ENCODE assay signal across 1 cellular context in the genomic region with DNA sequence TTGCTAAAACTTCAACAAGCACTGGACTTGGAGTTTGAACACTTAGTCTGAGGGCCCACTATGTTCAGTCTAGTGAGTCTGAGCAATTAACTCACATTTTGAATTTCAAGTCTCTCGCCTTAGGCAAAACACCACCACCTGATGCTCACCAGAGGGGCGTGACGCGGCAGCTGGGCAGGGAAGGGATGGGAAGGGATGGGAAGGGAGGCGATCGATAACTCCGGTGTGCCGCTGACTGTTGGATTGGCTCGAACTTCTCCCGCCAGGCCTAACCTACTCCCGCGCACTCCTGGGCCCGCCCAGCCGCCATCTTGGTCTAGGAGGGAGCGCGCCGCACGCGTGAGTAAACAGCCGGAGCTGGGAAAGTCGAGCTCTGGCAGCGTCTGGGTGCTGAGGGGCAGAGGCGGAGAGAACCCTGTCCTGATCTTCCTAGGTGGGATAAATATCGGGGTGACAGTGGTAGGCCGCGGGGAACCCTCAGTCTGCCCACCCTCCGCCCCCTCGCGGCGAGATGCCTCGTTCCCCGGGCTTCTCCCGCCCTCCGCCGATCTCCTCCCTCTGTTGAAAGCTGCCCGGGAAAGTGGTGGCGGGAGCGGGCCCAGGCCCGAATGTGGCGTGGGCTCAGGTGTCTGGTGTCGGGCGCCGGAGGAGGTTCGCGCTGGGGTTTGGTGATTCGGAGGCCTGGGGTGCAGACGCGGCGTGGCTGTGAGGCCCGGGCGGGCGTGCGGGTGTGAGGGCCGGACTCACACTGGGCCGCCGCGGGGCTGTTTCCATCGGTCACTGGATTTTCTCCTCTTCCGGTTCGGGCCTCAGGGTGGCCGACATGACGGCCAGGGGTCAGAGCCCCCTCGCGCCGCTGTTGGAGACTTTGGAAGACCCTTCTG.
TF ChIP-seq lines count a peak whose summit lies in the region.

A gene with protein sequence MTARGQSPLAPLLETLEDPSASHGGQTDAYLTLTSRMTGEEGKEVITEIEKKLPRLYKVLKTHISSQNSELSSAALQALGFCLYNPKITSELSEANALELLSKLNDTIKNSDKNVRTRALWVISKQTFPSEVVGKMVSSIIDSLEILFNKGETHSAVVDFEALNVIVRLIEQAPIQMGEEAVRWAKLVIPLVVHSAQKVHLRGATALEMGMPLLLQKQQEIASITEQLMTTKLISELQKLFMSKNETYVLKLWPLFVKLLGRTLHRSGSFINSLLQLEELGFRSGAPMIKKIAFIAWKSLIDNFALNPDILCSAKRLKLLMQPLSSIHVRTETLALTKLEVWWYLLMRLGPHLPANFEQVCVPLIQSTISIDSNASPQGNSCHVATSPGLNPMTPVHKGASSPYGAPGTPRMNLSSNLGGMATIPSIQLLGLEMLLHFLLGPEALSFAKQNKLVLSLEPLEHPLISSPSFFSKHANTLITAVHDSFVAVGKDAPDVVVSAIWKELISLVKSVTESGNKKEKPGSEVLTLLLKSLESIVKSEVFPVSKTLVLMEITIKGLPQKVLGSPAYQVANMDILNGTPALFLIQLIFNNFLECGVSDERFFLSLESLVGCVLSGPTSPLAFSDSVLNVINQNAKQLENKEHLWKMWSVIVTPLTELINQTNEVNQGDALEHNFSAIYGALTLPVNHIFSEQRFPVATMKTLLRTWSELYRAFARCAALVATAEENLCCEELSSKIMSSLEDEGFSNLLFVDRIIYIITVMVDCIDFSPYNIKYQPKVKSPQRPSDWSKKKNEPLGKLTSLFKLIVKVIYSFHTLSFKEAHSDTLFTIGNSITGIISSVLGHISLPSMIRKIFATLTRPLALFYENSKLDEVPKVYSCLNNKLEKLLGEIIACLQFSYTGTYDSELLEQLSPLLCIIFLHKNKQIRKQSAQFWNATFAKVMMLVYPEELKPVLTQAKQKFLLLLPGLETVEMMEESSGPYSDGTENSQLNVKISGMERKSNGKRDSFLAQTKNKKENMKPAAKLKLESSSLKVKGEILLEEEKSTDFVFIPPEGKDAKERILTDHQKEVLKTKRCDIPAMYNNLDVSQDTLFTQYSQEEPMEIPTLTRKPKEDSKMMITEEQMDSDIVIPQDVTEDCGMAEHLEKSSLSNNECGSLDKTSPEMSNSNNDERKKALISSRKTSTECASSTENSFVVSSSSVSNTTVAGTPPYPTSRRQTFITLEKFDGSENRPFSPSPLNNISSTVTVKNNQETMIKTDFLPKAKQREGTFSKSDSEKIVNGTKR (N-terminal part only) (plus strand): TSS at position 302 of the 884 bp plus-strand sequence. CDS start 522 bp downstream, at position 824.

TF ChIP-seq in HepG2, 621 proteins besides CTCF, POLR2A, EP300 and RAD21 (continued from another document and continues in another):
- TF ChIP-seq, protein P1, sequence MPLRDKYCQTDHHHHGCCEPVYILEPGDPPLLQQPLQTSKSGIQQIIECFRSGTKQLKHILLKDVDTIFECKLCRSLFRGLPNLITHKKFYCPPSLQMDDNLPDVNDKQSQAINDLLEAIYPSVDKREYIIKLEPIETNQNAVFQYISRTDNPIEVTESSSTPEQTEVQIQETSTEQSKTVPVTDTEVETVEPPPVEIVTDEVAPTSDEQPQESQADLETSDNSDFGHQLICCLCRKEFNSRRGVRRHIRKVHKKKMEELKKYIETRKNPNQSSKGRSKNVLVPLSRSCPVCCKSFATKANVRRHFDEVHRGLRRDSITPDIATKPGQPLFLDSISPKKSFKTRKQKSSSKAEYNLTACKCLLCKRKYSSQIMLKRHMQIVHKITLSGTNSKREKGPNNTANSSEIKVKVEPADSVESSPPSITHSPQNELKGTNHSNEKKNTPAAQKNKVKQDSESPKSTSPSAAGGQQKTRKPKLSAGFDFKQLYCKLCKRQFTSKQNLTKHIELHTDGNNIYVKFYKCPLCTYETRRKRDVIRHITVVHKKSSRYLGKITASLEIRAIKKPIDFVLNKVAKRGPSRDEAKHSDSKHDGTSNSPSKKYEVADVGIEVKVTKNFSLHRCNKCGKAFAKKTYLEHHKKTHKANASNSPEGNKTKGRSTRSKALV (CRISPR knock-in tag; IDR thresholded peaks at IDR 0.05): no peak; the same call in 1 of the 2 replicates
- TF ChIP-seq, protein P2, sequence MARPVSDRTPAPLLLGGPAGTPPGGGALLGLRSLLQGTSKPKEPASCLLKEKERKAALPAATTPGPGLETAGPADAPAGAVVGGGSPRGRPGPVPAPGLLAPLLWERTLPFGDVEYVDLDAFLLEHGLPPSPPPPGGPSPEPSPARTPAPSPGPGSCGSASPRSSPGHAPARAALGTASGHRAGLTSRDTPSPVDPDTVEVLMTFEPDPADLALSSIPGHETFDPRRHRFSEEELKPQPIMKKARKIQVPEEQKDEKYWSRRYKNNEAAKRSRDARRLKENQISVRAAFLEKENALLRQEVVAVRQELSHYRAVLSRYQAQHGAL (CRISPR knock-in tag; IDR thresholded peaks at IDR 0.05; ENCODE audit: not compliant biosample characterization): peak; percentile 19
- TF ChIP-seq, protein P3, sequence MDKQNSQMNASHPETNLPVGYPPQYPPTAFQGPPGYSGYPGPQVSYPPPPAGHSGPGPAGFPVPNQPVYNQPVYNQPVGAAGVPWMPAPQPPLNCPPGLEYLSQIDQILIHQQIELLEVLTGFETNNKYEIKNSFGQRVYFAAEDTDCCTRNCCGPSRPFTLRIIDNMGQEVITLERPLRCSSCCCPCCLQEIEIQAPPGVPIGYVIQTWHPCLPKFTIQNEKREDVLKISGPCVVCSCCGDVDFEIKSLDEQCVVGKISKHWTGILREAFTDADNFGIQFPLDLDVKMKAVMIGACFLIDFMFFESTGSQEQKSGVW (CRISPR knock-in tag; IDR thresholded peaks at IDR 0.05; ENCODE audit: borderline replicate concordance): no peak
- peak; percentile 91; the same call in 1 of the 2 replicates for TF ChIP-seq FOXK1 (CRISPR knock-in tag; IDR thresholded peaks at IDR 0.05; ENCODE audit: borderline replicate concordance, low read depth)
- TF ChIP-seq ZNF83 (CRISPR knock-in tag; IDR thresholded peaks at IDR 0.05; ENCODE audit: borderline replicate concordance): no peak; the same call in 1 of the 2 replicates
- TF ChIP-seq KDM4B (CRISPR knock-in tag; IDR thresholded peaks at IDR 0.05): peak; percentile 88; the same call in 1 of the 2 replicates
- peak; percentile 82; the same call in 1 of the 2 replicates for TF ChIP-seq ZZZ3 (CRISPR knock-in tag; IDR thresholded peaks at IDR 0.05; ENCODE audit: borderline replicate concordance)
- TF ChIP-seq, protein P4, sequence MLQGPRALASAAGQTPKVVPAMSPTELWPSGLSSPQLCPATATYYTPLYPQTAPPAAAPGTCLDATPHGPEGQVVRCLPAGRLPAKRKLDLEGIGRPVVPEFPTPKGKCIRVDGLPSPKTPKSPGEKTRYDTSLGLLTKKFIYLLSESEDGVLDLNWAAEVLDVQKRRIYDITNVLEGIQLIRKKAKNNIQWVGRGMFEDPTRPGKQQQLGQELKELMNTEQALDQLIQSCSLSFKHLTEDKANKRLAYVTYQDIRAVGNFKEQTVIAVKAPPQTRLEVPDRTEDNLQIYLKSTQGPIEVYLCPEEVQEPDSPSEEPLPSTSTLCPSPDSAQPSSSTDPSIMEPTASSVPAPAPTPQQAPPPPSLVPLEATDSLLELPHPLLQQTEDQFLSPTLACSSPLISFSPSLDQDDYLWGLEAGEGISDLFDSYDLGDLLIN (CRISPR knock-in tag; IDR thresholded peaks at IDR 0.05; ENCODE audit: borderline replicate concordance): peak; percentile 98; the same call in 1 of the 2 replicates
- TF ChIP-seq, protein P5, sequence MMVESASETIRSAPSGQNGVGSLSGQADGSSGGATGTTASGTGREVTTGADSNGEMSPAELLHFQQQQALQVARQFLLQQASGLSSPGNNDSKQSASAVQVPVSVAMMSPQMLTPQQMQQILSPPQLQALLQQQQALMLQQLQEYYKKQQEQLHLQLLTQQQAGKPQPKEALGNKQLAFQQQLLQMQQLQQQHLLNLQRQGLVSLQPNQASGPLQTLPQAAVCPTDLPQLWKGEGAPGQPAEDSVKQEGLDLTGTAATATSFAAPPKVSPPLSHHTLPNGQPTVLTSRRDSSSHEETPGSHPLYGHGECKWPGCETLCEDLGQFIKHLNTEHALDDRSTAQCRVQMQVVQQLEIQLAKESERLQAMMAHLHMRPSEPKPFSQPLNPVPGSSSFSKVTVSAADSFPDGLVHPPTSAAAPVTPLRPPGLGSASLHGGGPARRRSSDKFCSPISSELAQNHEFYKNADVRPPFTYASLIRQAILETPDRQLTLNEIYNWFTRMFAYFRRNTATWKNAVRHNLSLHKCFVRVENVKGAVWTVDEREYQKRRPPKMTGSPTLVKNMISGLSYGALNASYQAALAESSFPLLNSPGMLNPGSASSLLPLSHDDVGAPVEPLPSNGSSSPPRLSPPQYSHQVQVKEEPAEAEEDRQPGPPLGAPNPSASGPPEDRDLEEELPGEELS (CRISPR knock-in tag; IDR thresholded peaks at IDR 0.05): peak; percentile 58; the same call in 1 of the 2 replicates
- peak; percentile 33; the same call in 1 of the 2 replicates for TF ChIP-seq ZNF75D (CRISPR knock-in tag; IDR thresholded peaks at IDR 0.05; ENCODE audit: borderline replicate concordance)
- no peak for TF ChIP-seq CBX2 (IDR thresholded peaks at IDR 0.05; ENCODE audit: low read depth, low read length)
- peak; percentile 96; the same call in 1 of the 2 replicates for TF ChIP-seq CBX2 (CRISPR knock-in tag; IDR thresholded peaks at IDR 0.05; ENCODE audit: low read depth)
- TF ChIP-seq, protein P6, sequence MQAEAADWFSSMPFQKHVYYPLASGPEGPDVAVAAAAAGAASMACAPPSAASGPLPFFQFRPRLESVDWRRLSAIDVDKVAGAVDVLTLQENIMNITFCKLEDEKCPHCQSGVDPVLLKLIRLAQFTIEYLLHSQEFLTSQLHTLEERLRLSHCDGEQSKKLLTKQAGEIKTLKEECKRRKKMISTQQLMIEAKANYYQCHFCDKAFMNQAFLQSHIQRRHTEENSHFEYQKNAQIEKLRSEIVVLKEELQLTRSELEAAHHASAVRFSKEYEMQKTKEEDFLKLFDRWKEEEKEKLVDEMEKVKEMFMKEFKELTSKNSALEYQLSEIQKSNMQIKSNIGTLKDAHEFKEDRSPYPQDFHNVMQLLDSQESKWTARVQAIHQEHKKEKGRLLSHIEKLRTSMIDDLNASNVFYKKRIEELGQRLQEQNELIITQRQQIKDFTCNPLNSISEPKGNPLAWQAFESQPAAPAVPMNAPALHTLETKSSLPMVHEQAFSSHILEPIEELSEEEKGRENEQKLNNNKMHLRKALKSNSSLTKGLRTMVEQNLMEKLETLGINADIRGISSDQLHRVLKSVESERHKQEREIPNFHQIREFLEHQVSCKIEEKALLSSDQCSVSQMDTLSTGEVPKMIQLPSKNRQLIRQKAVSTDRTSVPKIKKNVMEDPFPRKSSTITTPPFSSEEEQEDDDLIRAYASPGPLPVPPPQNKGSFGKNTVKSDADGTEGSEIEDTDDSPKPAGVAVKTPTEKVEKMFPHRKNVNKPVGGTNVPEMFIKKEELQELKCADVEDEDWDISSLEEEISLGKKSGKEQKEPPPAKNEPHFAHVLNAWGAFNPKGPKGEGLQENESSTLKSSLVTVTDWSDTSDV (CRISPR knock-in tag; IDR thresholded peaks at IDR 0.05): no peak
- TF ChIP-seq KAT8 (CRISPR knock-in tag; IDR thresholded peaks at IDR 0.05): peak; percentile 93
- TF ChIP-seq, protein P7, sequence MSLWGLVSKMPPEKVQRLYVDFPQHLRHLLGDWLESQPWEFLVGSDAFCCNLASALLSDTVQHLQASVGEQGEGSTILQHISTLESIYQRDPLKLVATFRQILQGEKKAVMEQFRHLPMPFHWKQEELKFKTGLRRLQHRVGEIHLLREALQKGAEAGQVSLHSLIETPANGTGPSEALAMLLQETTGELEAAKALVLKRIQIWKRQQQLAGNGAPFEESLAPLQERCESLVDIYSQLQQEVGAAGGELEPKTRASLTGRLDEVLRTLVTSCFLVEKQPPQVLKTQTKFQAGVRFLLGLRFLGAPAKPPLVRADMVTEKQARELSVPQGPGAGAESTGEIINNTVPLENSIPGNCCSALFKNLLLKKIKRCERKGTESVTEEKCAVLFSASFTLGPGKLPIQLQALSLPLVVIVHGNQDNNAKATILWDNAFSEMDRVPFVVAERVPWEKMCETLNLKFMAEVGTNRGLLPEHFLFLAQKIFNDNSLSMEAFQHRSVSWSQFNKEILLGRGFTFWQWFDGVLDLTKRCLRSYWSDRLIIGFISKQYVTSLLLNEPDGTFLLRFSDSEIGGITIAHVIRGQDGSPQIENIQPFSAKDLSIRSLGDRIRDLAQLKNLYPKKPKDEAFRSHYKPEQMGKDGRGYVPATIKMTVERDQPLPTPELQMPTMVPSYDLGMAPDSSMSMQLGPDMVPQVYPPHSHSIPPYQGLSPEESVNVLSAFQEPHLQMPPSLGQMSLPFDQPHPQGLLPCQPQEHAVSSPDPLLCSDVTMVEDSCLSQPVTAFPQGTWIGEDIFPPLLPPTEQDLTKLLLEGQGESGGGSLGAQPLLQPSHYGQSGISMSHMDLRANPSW (CRISPR knock-in tag; IDR thresholded peaks at IDR 0.05; ENCODE audit: borderline replicate concordance): 0 out of 2 replicates have a peak, but pooled peaks have one; percentile 52
- no peak for TF ChIP-seq ZNF567 (CRISPR knock-in tag; IDR thresholded peaks at IDR 0.05; ENCODE audit: borderline replicate concordance)
- TF ChIP-seq, protein P8, sequence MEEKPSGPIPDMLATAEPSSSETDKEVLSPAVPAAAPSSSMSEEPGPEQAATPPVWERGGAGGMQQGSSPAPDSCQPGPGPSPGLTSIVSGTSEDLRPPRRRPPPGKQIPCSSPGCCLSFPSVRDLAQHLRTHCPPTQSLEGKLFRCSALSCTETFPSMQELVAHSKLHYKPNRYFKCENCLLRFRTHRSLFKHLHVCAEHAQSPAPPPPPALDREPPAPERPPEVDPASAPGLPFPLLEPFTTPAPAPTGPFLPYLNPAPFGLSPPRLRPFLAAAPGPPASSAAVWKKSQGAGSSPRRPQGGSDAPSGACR (CRISPR knock-in tag; IDR thresholded peaks at IDR 0.05): peak; percentile 81; the same call in 1 of the 2 replicates
- no peak for TF ChIP-seq SMARCC2 (IDR thresholded peaks at IDR 0.05)
- peak; percentile 93 for TF ChIP-seq REPIN1 (CRISPR knock-in tag; IDR thresholded peaks at IDR 0.05; ENCODE audit: borderline replicate concordance, low read depth)
- peak; percentile 82; the same call in 1 of the 2 replicates for TF ChIP-seq MYNN (CRISPR knock-in tag; IDR thresholded peaks at IDR 0.05; ENCODE audit: low read depth)
- peak; percentile 65; the same call in 1 of the 2 replicates for TF ChIP-seq U2AF2 (IDR thresholded peaks at IDR 0.05; ENCODE audit: low read depth, low read length)
- TF ChIP-seq, protein P9, sequence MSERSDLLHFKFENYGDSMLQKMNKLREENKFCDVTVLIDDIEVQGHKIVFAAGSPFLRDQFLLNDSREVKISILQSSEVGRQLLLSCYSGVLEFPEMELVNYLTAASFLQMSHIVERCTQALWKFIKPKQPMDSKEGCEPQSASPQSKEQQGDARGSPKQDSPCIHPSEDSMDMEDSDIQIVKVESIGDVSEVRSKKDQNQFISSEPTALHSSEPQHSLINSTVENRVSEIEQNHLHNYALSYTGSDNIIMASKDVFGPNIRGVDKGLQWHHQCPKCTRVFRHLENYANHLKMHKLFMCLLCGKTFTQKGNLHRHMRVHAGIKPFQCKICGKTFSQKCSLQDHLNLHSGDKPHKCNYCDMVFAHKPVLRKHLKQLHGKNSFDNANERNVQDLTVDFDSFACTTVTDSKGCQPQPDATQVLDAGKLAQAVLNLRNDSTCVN (CRISPR knock-in tag; IDR thresholded peaks at IDR 0.05; ENCODE audit: borderline replicate concordance): peak; percentile 68; the same call in 1 of the 2 replicates
- no peak; the same call in 1 of the 2 replicates for TF ChIP-seq HOXA5 (CRISPR knock-in tag; IDR thresholded peaks at IDR 0.05)
